In genomic region chr16:87051526-87052320, GRCh38 we compare ENCODE assay signal across 13 cellular contexts.
"Had no signal": no experiment of that assay in that cellular context is flagged by ENCODE, and none has a peak within 500 bp of the region (broad histone marks: within the 10 kb centered on the region; RNA-seq: fewer than 3 reads in every experiment).

No MANE protein-coding gene starts in this region.

- H3K4me1 Mint-ChIP-seq: naive B cell had no signal

- H3K4me3 Mint-ChIP-seq: naive B cell, nephron progenitor cell, type B pancreatic cell had no signal

- DNase-seq: effector CD8-positive, alpha-beta T cell; foreskin melanocyte; heart right ventricle; hypothalamus; kidney glomerular epithelial cell; mesendoderm; naive B cell; nephron progenitor cell; sigmoid colon; stimulated activated CD4-positive, alpha-beta T cell treated with anti-CD3 and anti-CD28 coated beads, Interleukin-12 subunit alpha, Interleukin-12 subunit beta, amount 100 ng/mL, for 4 hours; stimulated activated naive CD4-positive, alpha-beta T cell; thyroid gland had no signal

- H3K27ac Mint-ChIP-seq: naive B cell, nephron progenitor cell, type B pancreatic cell had no signal

- H3K36me3 Mint-ChIP-seq: naive B cell, type B pancreatic cell had no signal
